1 cellular context compared by ENCODE assay signal in the genomic region with DNA sequence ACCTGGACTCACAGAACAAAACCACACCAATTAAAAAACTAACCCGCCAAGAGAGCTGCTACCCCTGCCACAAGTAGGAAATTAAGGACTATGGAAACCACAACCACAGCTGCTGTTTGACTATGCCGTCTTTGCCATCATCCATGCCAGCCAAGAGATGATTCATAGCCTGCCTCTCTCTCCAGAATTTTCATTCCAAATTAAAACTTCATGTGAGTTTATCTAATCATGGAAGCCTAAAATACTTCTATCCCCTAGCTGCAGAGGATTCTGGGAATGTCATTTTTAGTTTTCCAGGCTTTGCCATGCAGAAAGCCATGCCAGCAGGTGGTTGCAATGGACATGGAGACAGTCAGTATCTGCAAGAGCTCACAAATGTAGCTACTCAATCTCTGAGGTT.
TF ChIP-seq lines count a peak whose summit lies in the region.

No MANE protein-coding gene starts in this region.

TF ChIP-seq in SK-N-SH, 30 proteins besides CTCF, POLR2A, EP300 and RAD21 (continued from another document):
- TF ChIP-seq, protein P1, sequence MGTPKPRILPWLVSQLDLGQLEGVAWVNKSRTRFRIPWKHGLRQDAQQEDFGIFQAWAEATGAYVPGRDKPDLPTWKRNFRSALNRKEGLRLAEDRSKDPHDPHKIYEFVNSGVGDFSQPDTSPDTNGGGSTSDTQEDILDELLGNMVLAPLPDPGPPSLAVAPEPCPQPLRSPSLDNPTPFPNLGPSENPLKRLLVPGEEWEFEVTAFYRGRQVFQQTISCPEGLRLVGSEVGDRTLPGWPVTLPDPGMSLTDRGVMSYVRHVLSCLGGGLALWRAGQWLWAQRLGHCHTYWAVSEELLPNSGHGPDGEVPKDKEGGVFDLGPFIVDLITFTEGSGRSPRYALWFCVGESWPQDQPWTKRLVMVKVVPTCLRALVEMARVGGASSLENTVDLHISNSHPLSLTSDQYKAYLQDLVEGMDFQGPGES (IDR thresholded peaks at IDR 0.05; ENCODE audit: low read depth, low read length): no peak
- TF ChIP-seq SIN3A (IDR thresholded peaks at IDR 0.05; ENCODE audit: borderline replicate concordance, low read depth, low read length) (no peak), POLR2AphosphoS5 (IDR thresholded peaks at IDR 0.05; ENCODE audit: low read depth, low read length) (peak; percentile 33; the same call in 1 of the 2 replicates), NRF1 (IDR thresholded peaks at IDR 0.05; ENCODE audit: low read depth, low read length) (no peak), ELF1 (IDR thresholded peaks at IDR 0.05) (no peak), USF2 (IDR thresholded peaks at IDR 0.05; ENCODE audit: borderline replicate concordance, low read depth, low read length) (no peak), JUND (IDR thresholded peaks at IDR 0.05) (peak; percentile 67), REST (IDR thresholded peaks at IDR 0.05; ENCODE audit: low read depth, low read length) (no peak), MEF2A (IDR thresholded peaks at IDR 0.05; ENCODE audit: borderline replicate concordance, low read depth) (peak; percentile 69; the same call in 1 of the 2 replicates)
TF ChIP-seq in SK-N-SH: peak in this region for 8.
